In genomic region chr6:160701918-160702680, GRCh38 we compare ENCODE assay signal across 5 cellular contexts. TPM values are rescaled to one million over a fixed set of nuclear protein-coding genes. Genes with fewer than 3 reads are reported as not detected.
"Had no signal": no experiment of that assay in that cellular context is flagged by ENCODE, and none has a peak within 500 bp of the region (broad histone marks: within the 10 kb centered on the region; RNA-seq: fewer than 3 reads in every experiment).

TSS of gene PLG (plus strand) at chr6:160702244. CDS start at chr6:160702305, 61 bp downstream.

RNA-seq across cellular contexts. Expression of gene PLG, which starts in this region (rescaled TPM):
- total RNA-seq: M059J, PC-3, Peyer's patch, SJSA1 had no signal
- polyA plus RNA-seq: SK-N-SH had no signal
